Comparison of ENCODE assay signal across 8 cellular contexts in genomic region chr19:18282788-18283141, GRCh38. TPM values are rescaled to one million over a fixed set of nuclear protein-coding genes. Genes with fewer than 3 reads are reported as not detected.
DNase-seq lines count a peak whose midpoint lies in the region; ATAC-seq, FAIRE-seq and TF ChIP-seq lines count a peak whose summit lies in the region.

No MANE protein-coding gene starts in this region.

- H3K4me1 ChIP-seq in endothelial cell of umbilical vein (ENCODE audit: control insufficient read depth, extremely low read depth, insufficient read depth, low read length) (peaks cover 19% of the 10 kb centered on the region), psoas muscle (peaks cover 28% of the 10 kb centered on the region)

- H3K27ac ChIP-seq in SK-N-MC (peak overlapping the region; percentile 100), endothelial cell of umbilical vein (ENCODE audit: insufficient read depth, low read depth, low read length) (peak overlapping the region; percentile 94), psoas muscle (peak overlapping the region; percentile 100)

- POLR2A ChIA-PET in endothelial cell of umbilical vein (lab: Charles Lee), result interaction anchor here (0.7 to 4.4 kb wide), 6 partner anchors 9 to 134 kb away, joined by 4 to 113 read pairs (median 55); partner anchors contain the start of genes GDF15, LSM4 and SSBP4

- dilution Hi-C loops in endothelial cell of umbilical vein (cut with MboI; ENCODE audit: extremely low pct_ligation_motif_present, low sequenced_read_pairs), result no loop called here

- no peak overlapping the region for H2AFZ ChIP-seq in endothelial cell of umbilical vein (ENCODE audit: low read depth, low read length)

- H3K9me1 ChIP-seq in endothelial cell of umbilical vein (replicated peaks; ENCODE audit: control insufficient read depth, extremely low read depth, insufficient read depth, low read length), result no peaks in the 10 kb centered on the region

- peak overlapping the region; percentile 100 for H3K9ac ChIP-seq in SK-N-MC (ENCODE audit: insufficient read length)
- H3K9ac ChIP-seq in endothelial cell of umbilical vein (replicated peaks; ENCODE audit: extremely low read depth, insufficient read depth, low read length), result peak overlapping the region; percentile 98

- intact Hi-C loops in endothelial cell of umbilical vein (cut with micrococcal nuclease) (loop anchor here (1.0 kb wide), 2 partner anchors 10 to 22 kb away; no protein-coding TSS in a partner anchor), psoas muscle (cut with DNase I) (no loop called here)

- CTCF ChIA-PET in endothelial cell of umbilical vein (lab: Charles Lee), result interaction anchor here (3.6 to 6.2 kb wide), 5 partner anchors 9 to 132 kb away, joined by 64 to 401 read pairs (median 119); partner anchors contain the start of genes LSM4 and SSBP4

- 51 to 66% (median 57%) methylated on average over 4 of the region's 4 CpGs for WGBS in psoas muscle, 3 donors

- peaks cover 31% of the 10 kb centered on the region for H3K79me2 ChIP-seq in endothelial cell of umbilical vein (ENCODE audit: control insufficient read depth, insufficient read depth, low read length)

- peaks cover 11% of the 10 kb centered on the region for H3K36me3 ChIP-seq in SK-N-MC (ENCODE audit: insufficient read depth, low read length)
- peaks cover 0 to 2% of the 10 kb centered on the region in 2 experiments for H3K36me3 ChIP-seq in endothelial cell of umbilical vein (ENCODE audit: control insufficient read depth in 2 of 2, extremely low read depth in 1 of 2, insufficient read depth in 2 of 2, low read length in 2 of 2)
- H3K36me3 ChIP-seq in psoas muscle (ENCODE audit: insufficient read depth in 1 of 2, low read depth in 1 of 2), result peaks cover 0 to 12% of the 10 kb centered on the region in 2 donors

- no TSS peak for BruUV-seq in endothelial cell of umbilical vein (replicated peaks; lab: Mats Ljungman, UMichigan)

- peaks cover 5% of the 10 kb centered on the region for H4K20me1 ChIP-seq in endothelial cell of umbilical vein (replicated peaks; ENCODE audit: control insufficient read depth, extremely low read depth, insufficient read depth, low read length)

- no peak for ATAC-seq in psoas muscle
- ATAC-seq in HG03025 (IDR thresholded peaks at IDR 0.05; ENCODE audit: low FRiP score, unreplicated experiment), result no peak
- no peak for ATAC-seq in HG03196 (IDR thresholded peaks at IDR 0.05; ENCODE audit: unreplicated experiment)

- H3K27me3 ChIP-seq in endothelial cell of umbilical vein (ENCODE audit: control insufficient read depth in 2 of 2, insufficient read depth in 2 of 2, low read length in 2 of 2), result no peaks in the 10 kb centered on the region
- no peaks in the 10 kb centered on the region for H3K27me3 ChIP-seq in psoas muscle (ENCODE audit: insufficient read depth in 3 of 3, low read length in 2 of 3)

- peak overlapping the region; percentile 87 for H3K4me3 ChIP-seq in SK-N-MC
- H3K4me3 ChIP-seq in endothelial cell of umbilical vein (replicated peaks in 1 of 3; ENCODE audit: insufficient read depth in 1 of 3, low read depth in 1 of 3, low read length in 3 of 3), result no peak overlapping the region
- H3K4me3 ChIP-seq in psoas muscle, result peak overlapping the region; percentile 72

- TF ChIP-seq CTCF in endothelial cell of umbilical vein (IDR thresholded peaks at IDR 0.05; ENCODE audit: extremely low read depth in 1 of 2, insufficient read depth in 1 of 2, low read depth in 1 of 2, low read length in 2 of 2) (no peak), psoas muscle (IDR thresholded peaks at IDR 0.05) (no peak)

- H3K4me2 ChIP-seq in endothelial cell of umbilical vein (ENCODE audit: insufficient read depth, low read length), result peak overlapping the region; percentile 65

- no peak for DNase-seq in GM18507 (ENCODE audit: extremely low spot score, insufficient read length, low read depth)
- DNase-seq in SK-N-MC (ENCODE audit: low read depth, low spot score), result no peak
- DNase-seq in endothelial cell of umbilical vein (ENCODE audit: low read depth, low spot score), result no peak
- no peak for DNase-seq in psoas muscle
- no peak for DNase-seq in stimulated activated CD4-positive, alpha-beta T cell treated with anti-CD3 and anti-CD28 coated beads, Interleukin-2, amount 100 ng/mL, for 48 hours
- DNase-seq in globus pallidus (ENCODE audit: low spot score), result no peak

- FAIRE-seq in GM18507 (lab: Jason Lieb, UNC) (peak; percentile 48), endothelial cell of umbilical vein (lab: Jason Lieb, UNC) (no peak)

- TF ChIP-seq POLR2A in endothelial cell of umbilical vein (IDR thresholded peaks at IDR 0.05; ENCODE audit: low read depth, low read length), result no peak

- H3K9me3 ChIP-seq in SK-N-MC (ENCODE audit: low read depth, low read length), result no peaks in the 10 kb centered on the region
- H3K9me3 ChIP-seq in endothelial cell of umbilical vein (replicated peaks; ENCODE audit: control insufficient read depth, insufficient read depth, low read length), result no peaks in the 10 kb centered on the region
- H3K9me3 ChIP-seq in psoas muscle, result no peaks in the 10 kb centered on the region

TF ChIP-seq in endothelial cell of umbilical vein, 7 proteins besides CTCF, POLR2A, EP300 and RAD21 (continues in another document):
- no peak for TF ChIP-seq JUN (IDR thresholded peaks at IDR 0.05; ENCODE audit: borderline replicate concordance, insufficient read depth, insufficient read length, low read depth)
- TF ChIP-seq FOS (IDR thresholded peaks at IDR 0.05; ENCODE audit: borderline replicate concordance, insufficient read depth, low read length), result no peak
- no peak for TF ChIP-seq MYC (IDR thresholded peaks at IDR 0.05; ENCODE audit: low read depth, low read length)

RNA-seq across cellular contexts. Expression of gene JUND, which starts 1.3 kb away (rescaled TPM):
- total RNA-seq in endothelial cell of umbilical vein, result 130 and 137 TPM in 2 replicates
- 91.4 and 134 TPM in 2 replicates for polyA plus RNA-seq in endothelial cell of umbilical vein
- 58.3 and 136 TPM in 2 replicates for polyA plus RNA-seq in endothelial cell of umbilical vein (2011; cell fraction: cytosol; rRNA removed)
- 50.7 and 62.6 TPM in 2 replicates for polyA plus RNA-seq in endothelial cell of umbilical vein (2011; cell fraction: nucleus; rRNA removed)
- 30.6 and 63.7 TPM in 2 replicates for polyA plus RNA-seq in endothelial cell of umbilical vein (2012)
- 77.5 and 83.7 TPM in 2 replicates for polyA minus RNA-seq in endothelial cell of umbilical vein
- polyA minus RNA-seq in endothelial cell of umbilical vein (2011; cell fraction: cytosol; rRNA and poly(A)+ RNA removed), result 217 TPM
- polyA minus RNA-seq in endothelial cell of umbilical vein (2011; cell fraction: nucleus; rRNA and poly(A)+ RNA removed), result 49.7 and 109 TPM in 2 replicates
- 10 to 100 TPM; 68.0 to 77.1 (median 72.1) TPM for total RNA-seq in psoas muscle
- 10 to 100 TPM; 22.7 to 40.3 (median 38.9) TPM for polyA plus RNA-seq in psoas muscle

RNA-seq across cellular contexts. Expression of gene IQCN, which starts 8.5 kb away (rescaled TPM):
- total RNA-seq in endothelial cell of umbilical vein, result 2.2 and 3.0 TPM in 2 replicates
- 1.5 and 2.1 TPM in 2 replicates for polyA plus RNA-seq in endothelial cell of umbilical vein
- 0.31 and 0.68 TPM in 2 replicates for polyA plus RNA-seq in endothelial cell of umbilical vein (2011; cell fraction: cytosol; rRNA removed)
- 5.8 and 9.5 TPM in 2 replicates for polyA plus RNA-seq in endothelial cell of umbilical vein (2011; cell fraction: nucleus; rRNA removed)
- 0.27 and 0.31 TPM in 2 replicates for polyA plus RNA-seq in endothelial cell of umbilical vein (2012)
- 2.5 and 3.3 TPM in 2 replicates for polyA minus RNA-seq in endothelial cell of umbilical vein
- 0.20 TPM for polyA minus RNA-seq in endothelial cell of umbilical vein (2011; cell fraction: cytosol; rRNA and poly(A)+ RNA removed)
- 4.6 and 5.6 TPM in 2 replicates for polyA minus RNA-seq in endothelial cell of umbilical vein (2011; cell fraction: nucleus; rRNA and poly(A)+ RNA removed)
- 1 to 10 TPM in 1 of 4 donors, under 1 TPM in 3; 0.32 to 1.5 (median 0.43) TPM for total RNA-seq in psoas muscle
- polyA plus RNA-seq in psoas muscle, result under 1 TPM; 0.12 to 0.57 (median 0.17) TPM

RNA-seq across cellular contexts. Expression of gene LSM4, which starts 40.1 kb away (rescaled TPM):
- total RNA-seq in endothelial cell of umbilical vein (103 and 118 TPM in 2 replicates), psoas muscle (100 to 1,000 TPM in 2 of 4 donors, 10 to 100 TPM in 2; 87.9 to 136 (median 112) TPM)
- polyA plus RNA-seq in endothelial cell of umbilical vein (105 and 119 TPM in 2 replicates), psoas muscle (100 to 1,000 TPM; 118 to 215 (median 139) TPM)
- polyA plus RNA-seq in endothelial cell of umbilical vein (2011; cell fraction: cytosol; rRNA removed), result 78.6 and 101 TPM in 2 replicates
- 33.1 and 38.8 TPM in 2 replicates for polyA plus RNA-seq in endothelial cell of umbilical vein (2011; cell fraction: nucleus; rRNA removed)
- polyA plus RNA-seq in endothelial cell of umbilical vein (2012), result 75.9 and 93.7 TPM in 2 replicates
- 32.9 and 37.8 TPM in 2 replicates for polyA minus RNA-seq in endothelial cell of umbilical vein
- polyA minus RNA-seq in endothelial cell of umbilical vein (2011; cell fraction: cytosol; rRNA and poly(A)+ RNA removed), result 84.7 TPM
- 5.8 and 7.3 TPM in 2 replicates for polyA minus RNA-seq in endothelial cell of umbilical vein (2011; cell fraction: nucleus; rRNA and poly(A)+ RNA removed)

RNA-seq across cellular contexts. Expression of gene PDE4C, which starts 56.5 kb away (rescaled TPM):
- total RNA-seq in endothelial cell of umbilical vein (0.76 and 0.97 TPM in 2 replicates), psoas muscle (1 to 10 TPM in 1 of 4 donors, under 1 TPM in 3; 0.27 to 2.5 (median 0.86) TPM)
- polyA plus RNA-seq in endothelial cell of umbilical vein (0.13 and 0.29 TPM in 2 replicates), psoas muscle (under 1 TPM; 0.43 to 0.86 (median 0.86) TPM)
- 0.06 and 0.07 TPM in 2 replicates for polyA plus RNA-seq in endothelial cell of umbilical vein (2011; cell fraction: cytosol; rRNA removed)
- polyA plus RNA-seq in endothelial cell of umbilical vein (2011; cell fraction: nucleus; rRNA removed), result 2.3 and 3.8 TPM in 2 replicates
- 0.30 TPM in 1 of 2 replicates, not detected in the other for polyA plus RNA-seq in endothelial cell of umbilical vein (2012)
- 0.06 and 0.19 TPM in 2 replicates for polyA minus RNA-seq in endothelial cell of umbilical vein
- polyA minus RNA-seq in endothelial cell of umbilical vein (2011; cell fraction: cytosol; rRNA and poly(A)+ RNA removed), result not detected
- 0.77 and 1.8 TPM in 2 replicates for polyA minus RNA-seq in endothelial cell of umbilical vein (2011; cell fraction: nucleus; rRNA and poly(A)+ RNA removed)

RNA-seq across cellular contexts. Expression of gene PGPEP1, which starts 57.6 kb away (rescaled TPM):
- total RNA-seq in endothelial cell of umbilical vein (27.2 and 30.5 TPM in 2 replicates), psoas muscle (10 to 100 TPM; 18.3 to 47.8 (median 31.7) TPM)
- polyA plus RNA-seq in endothelial cell of umbilical vein (9.9 and 13.2 TPM in 2 replicates), psoas muscle (10 to 100 TPM in 1 of 3 donors, 1 to 10 TPM in 2; 8.0 to 13.8 (median 9.1) TPM)
- 9.3 and 10.7 TPM in 2 replicates for polyA plus RNA-seq in endothelial cell of umbilical vein (2011; cell fraction: cytosol; rRNA removed)
- polyA plus RNA-seq in endothelial cell of umbilical vein (2011; cell fraction: nucleus; rRNA removed), result 19.9 and 23.0 TPM in 2 replicates
- 9.4 and 9.8 TPM in 2 replicates for polyA plus RNA-seq in endothelial cell of umbilical vein (2012)
- 37.1 and 47.2 TPM in 2 replicates for polyA minus RNA-seq in endothelial cell of umbilical vein
- 5.9 TPM for polyA minus RNA-seq in endothelial cell of umbilical vein (2011; cell fraction: cytosol; rRNA and poly(A)+ RNA removed)
- polyA minus RNA-seq in endothelial cell of umbilical vein (2011; cell fraction: nucleus; rRNA and poly(A)+ RNA removed), result 8.6 TPM in 2 replicates

Comparison
In these comparisons a context has a peak if more than half of its experiments do, and no peak if none do; other contexts are left out.
1. H3K4me3 ChIP-seq: peak in SK-N-MC (single experiment) and psoas muscle (single experiment); none in endothelial cell of umbilical vein (0 of 3).
2. Peak in every context shown above with its lines, with median percentiles within 50 percentile points of each other: H3K27ac ChIP-seq.